In the genomic region with DNA sequence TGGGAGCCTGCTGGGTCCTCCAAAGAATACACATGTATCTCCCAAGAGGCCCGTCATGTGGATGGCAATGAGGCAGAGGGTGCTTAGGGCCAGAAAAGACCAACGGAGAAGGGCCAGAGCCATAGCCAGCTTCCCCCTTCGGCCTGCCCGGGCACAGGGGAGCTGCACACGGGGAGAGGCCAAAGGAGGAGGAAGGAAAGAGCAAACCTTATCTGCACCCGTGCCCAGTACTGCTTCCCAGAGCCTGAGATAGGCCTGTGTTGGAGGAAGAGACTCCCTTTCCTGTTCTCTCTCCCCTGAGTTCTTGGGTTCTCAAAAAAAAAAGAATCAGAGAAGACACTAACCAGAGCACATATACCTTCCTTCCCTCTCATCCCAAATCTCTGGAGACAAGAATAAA, we compare ENCODE assay signal across 21 cellular contexts.
DNase-seq lines count a peak whose midpoint lies in the region; ATAC-seq and TF ChIP-seq lines count a peak whose summit lies in the region.
"Had no signal": no experiment of that assay in that cellular context is flagged by ENCODE, and none has a peak within 500 bp of the region (broad histone marks: within the 10 kb centered on the region; RNA-seq: fewer than 3 reads in every experiment).

No MANE protein-coding gene starts in this region.

- no peak overlapping the region for H3K27ac ChIP-seq in gastroesophageal sphincter
- H3K27ac ChIP-seq: brain microvascular endothelial cell, colonic mucosa, PC-9, SJCRH30 had no signal

- H3K4me1 Mint-ChIP-seq in T-helper 2 cell treated with Interferon-gamma antibody and Interleukin-4, amounts not matched to agents 5 μg/mL and 100 μg/mL, for 36 hours (ENCODE audit: low read depth): peaks cover 25% of the 10 kb centered on the region
- H3K4me1 Mint-ChIP-seq in activated naive CD8-positive, alpha-beta T cell (ENCODE audit: low read depth): peaks cover 19% of the 10 kb centered on the region
- peaks cover 24 to 25% of the 10 kb centered on the region in 2 donors for H3K4me1 Mint-ChIP-seq in natural killer cell
- H3K4me1 Mint-ChIP-seq: activated naive CD4-positive, alpha-beta T cell treated with anti-CD3 and anti-CD28 coated beads, Interleukin-2, amount 50 U/mL, for 24 hours had no signal

- no peak overlapping the region for H3K4me3 ChIP-seq in gastroesophageal sphincter
- H3K4me3 ChIP-seq: colonic mucosa, GM12878, PC-9, SJCRH30 had no signal

- H3K36me3 Mint-ChIP-seq in T-helper 2 cell treated with Interferon-gamma antibody and Interleukin-4, amounts not matched to agents 5 μg/mL and 100 μg/mL, for 36 hours (ENCODE audit: low read depth): peaks cover 17% of the 10 kb centered on the region
- peaks cover 12% of the 10 kb centered on the region for H3K36me3 Mint-ChIP-seq in activated naive CD8-positive, alpha-beta T cell
- peaks cover 28% of the 10 kb centered on the region for H3K36me3 Mint-ChIP-seq in natural killer cell

- H3K9me3 Mint-ChIP-seq in T-helper 2 cell treated with Interferon-gamma antibody and Interleukin-4, amounts not matched to agents 5 μg/mL and 100 μg/mL, for 36 hours: peaks cover 39% of the 10 kb centered on the region
- peaks cover 11% of the 10 kb centered on the region for H3K9me3 Mint-ChIP-seq in activated naive CD8-positive, alpha-beta T cell (ENCODE audit: low read depth)
- peaks cover 0 to 11% of the 10 kb centered on the region in 2 donors for H3K9me3 Mint-ChIP-seq in natural killer cell

- no peak for TF ChIP-seq POLR2A in gastroesophageal sphincter (IDR thresholded peaks at IDR 0.05)

- WGBS in gastroesophageal sphincter (ENCODE audit: low coverage in 1 of 2), 2 donors: 73% methylated on average over 6 of the region's 6 CpGs; no CpG with 5 or more reads in 1 of the 2 donors

- H3K9me3 ChIP-seq in gastroesophageal sphincter: peaks cover 0 to 32% (median 0%) of the 10 kb centered on the region in 3 donors
- H3K9me3 ChIP-seq: colonic mucosa, SJCRH30 had no signal

- no peaks in the 10 kb centered on the region for H3K4me1 ChIP-seq in gastroesophageal sphincter
- H3K4me1 ChIP-seq: colonic mucosa, SJCRH30 had no signal

- peak overlapping the region; percentile 5 for H3K27ac Mint-ChIP-seq in T-helper 2 cell treated with Interferon-gamma antibody and Interleukin-4, amounts not matched to agents 5 μg/mL and 100 μg/mL, for 36 hours
- H3K27ac Mint-ChIP-seq in activated naive CD8-positive, alpha-beta T cell: peak overlapping the region; percentile 22
- H3K27ac Mint-ChIP-seq in natural killer cell: peak overlapping the region; percentile 78 to 88

- intact Hi-C loops in natural killer cell (cut with micrococcal nuclease): no loop called here

- H3K27me3 Mint-ChIP-seq in T-helper 2 cell treated with Interferon-gamma antibody and Interleukin-4, amounts not matched to agents 5 μg/mL and 100 μg/mL, for 36 hours (ENCODE audit: low read depth): peaks cover 37% of the 10 kb centered on the region
- peaks cover 4% of the 10 kb centered on the region for H3K27me3 Mint-ChIP-seq in activated naive CD8-positive, alpha-beta T cell
- H3K27me3 Mint-ChIP-seq in natural killer cell (ENCODE audit: low read depth in 2 of 2): peaks cover 7 to 12% of the 10 kb centered on the region in 2 donors

- no peak for TF ChIP-seq EP300 in gastroesophageal sphincter (IDR thresholded peaks at IDR 0.05)

- TF ChIP-seq CTCF in natural killer cell (IDR thresholded peaks at IDR 0.05) (no peak), gastroesophageal sphincter (IDR thresholded peaks at IDR 0.05) (no peak)

- no peak overlapping the region for H3K4me3 Mint-ChIP-seq in T-helper 2 cell treated with Interferon-gamma antibody and Interleukin-4, amounts not matched to agents 5 μg/mL and 100 μg/mL, for 36 hours
- H3K4me3 Mint-ChIP-seq in activated naive CD8-positive, alpha-beta T cell: no peak overlapping the region
- peak overlapping the region; percentile 21 for H3K4me3 Mint-ChIP-seq in natural killer cell
- H3K4me3 Mint-ChIP-seq: activated naive CD4-positive, alpha-beta T cell treated with anti-CD3 and anti-CD28 coated beads, Interleukin-2, amount 50 U/mL, for 24 hours had no signal

- H3K27me3 ChIP-seq in gastroesophageal sphincter: no peaks in the 10 kb centered on the region
- H3K27me3 ChIP-seq: brain microvascular endothelial cell, colonic mucosa, SJCRH30 had no signal

- H3K36me3 ChIP-seq in gastroesophageal sphincter: no peaks in the 10 kb centered on the region
- H3K36me3 ChIP-seq: brain microvascular endothelial cell, colonic mucosa, SJCRH30 had no signal

- DNase-seq in T-helper 2 cell treated with Interferon-gamma antibody and Interleukin-4, amounts not matched to agents 5 μg/mL and 100 μg/mL, for 36 hours (ENCODE audit: low spot score): no peak
- DNase-seq in T-helper 2 cell: no peak
- DNase-seq in NCI-H226: peak; percentile 23
- DNase-seq in natural killer cell: no peak
- no peak for DNase-seq in NCI-H2029 treated with DMSO at 0.1 percent for 48 hours (lab: John Stamatoyannopoulos, UW)
- DNase-seq in H4 (ENCODE audit: low spot score): no peak
- DNase-seq: activated CD4-positive, alpha-beta T cell treated with anti-CD3 and anti-CD28 coated beads for 4 hours; brain microvascular endothelial cell; colonic mucosa; GOT3; islet precursor cell; Karpas-422; NCI-H1092 treated with DMSO at 0.1 percent for 48 hours; NCI-H526; PC-9; SJCRH30; stimulated activated CD4-positive, alpha-beta T cell treated with anti-CD3 and anti-CD28 coated beads, Interleukin-2, amount 100 ng/mL, for 24 hours had no signal

- ATAC-seq in natural killer cell: peak; percentile 1 to 7 (median 1)
- ATAC-seq in gastroesophageal sphincter: no peak
- ATAC-seq: GM12878 had no signal

Comparison
In these comparisons a context has a peak if more than half of its experiments do, and no peak if none do; other contexts are left out.
1. H3K27ac Mint-ChIP-seq: peak in every context shown above with its lines; median percentile 83 in natural killer cell; 22 in activated naive CD8-positive, alpha-beta T cell; 5 in T-helper 2 cell treated with Interferon-gamma antibody and Interleukin-4, amounts not matched to agents 5 μg/mL and 100 μg/mL, for 36 hours.